ENCODE assay signal across 22 cellular contexts in genomic region chr6:5582758-5583157, GRCh38.
A peak's percentile ranks its signal among the peaks of the same experiment; 100 is the strongest.
DNase-seq lines count a peak whose midpoint lies in the region; ATAC-seq, FAIRE-seq and TF ChIP-seq lines count a peak whose summit lies in the region.
"Had no signal": no experiment of that assay in that cellular context is flagged by ENCODE, and none has a peak within 500 bp of the region (broad histone marks: within the 10 kb centered on the region; RNA-seq: fewer than 3 reads in every experiment).

No MANE protein-coding gene starts in this region.

- no peak for TF ChIP-seq RAD21 in K562 (CRISPR knock-in tag; conservative IDR thresholded peaks at IDR 0.05 in 1 of 2, IDR thresholded peaks at IDR 0.05 in 1 of 2)

- DNase-seq in DMS53 (lab: John Stamatoyannopoulos, UW), result peak; percentile 9
- DNase-seq in DMS53 treated with DMSO at 0.1 percent for 48 hours (lab: John Stamatoyannopoulos, UW; ENCODE audit: unreplicated experiment), result no peak
- DNase-seq in M059J (ENCODE audit: low read depth), result peak; percentile 22
- no peak for DNase-seq in K562 (ENCODE audit: extremely low read depth in 1 of 4, low spot score in 3 of 4)
- peak; percentile 15 for DNase-seq in mesendoderm
- no peak for DNase-seq in HT-29 (ENCODE audit: low spot score)
- DNase-seq in frontal cortex (ENCODE audit: low spot score in 2 of 2), result no peak
- no peak for DNase-seq in Calu3
- DNase-seq: 8988T; activated CD4-positive, CD25-positive, alpha-beta regulatory T cell; activated naive CD8-positive, alpha-beta T cell treated with anti-CD3 and anti-CD28 coated beads, Interleukin-2, amount 50 U/mL, for 24 hours; CD4-positive, alpha-beta T cell; effector CD8-positive, alpha-beta T cell; NCI-H1105 treated with DMSO at 0.1 percent for 48 hours; NCI-H345; SHP77 treated with DMSO at 0.1 percent for 48 hours; stimulated activated naive CD8-positive, alpha-beta T cell treated with anti-CD3 and anti-CD28 coated beads, Interleukin-15, Interleukin-2, amounts not matched to agents 100 U/mL and 50 U/mL, for 24 hours; T-helper 2 cell; upper lobe of right lung had no signal

- H3K79me1 ChIP-seq in mesendoderm (ENCODE audit: low read length), result no peaks in the 10 kb centered on the region

- H3K4me1 ChIP-seq in K562 (replicated peaks in 1 of 2; ENCODE audit: control insufficient read depth in 2 of 2, insufficient read depth in 2 of 2, low read length in 2 of 2) (no peaks in the 10 kb centered on the region), mesendoderm (ENCODE audit: control insufficient read depth, low read depth, low read length) (no peaks in the 10 kb centered on the region)
- H3K4me1 ChIP-seq: upper lobe of right lung had no signal

- peak; percentile 58 for FAIRE-seq in K562 (lab: Jason Lieb, UNC)
- no peak for FAIRE-seq in frontal cortex (lab: Jason Lieb, UNC)

- H2BK5ac ChIP-seq in mesendoderm (ENCODE audit: low read length), result no peak overlapping the region

- H3K27ac ChIP-seq in K562 (ENCODE audit: extremely low read depth, low read depth, low read length), result no peak overlapping the region
- no peak overlapping the region for H3K27ac ChIP-seq in mesendoderm (ENCODE audit: low read depth, low read length)
- H3K27ac ChIP-seq: upper lobe of right lung had no signal

- TF ChIP-seq POLR2A in K562 (conservative IDR thresholded peaks at IDR 0.05), result no peak

- H3K36me3 ChIP-seq in K562 (ENCODE audit: control insufficient read depth, insufficient read depth, low read length) (no peaks in the 10 kb centered on the region), mesendoderm (ENCODE audit: control insufficient read depth, insufficient read depth, low read length) (no peaks in the 10 kb centered on the region)
- H3K36me3 ChIP-seq: upper lobe of right lung had no signal

- no peak overlapping the region for H3K4ac ChIP-seq in mesendoderm (ENCODE audit: low read depth, low read length)

- H3K4me3 ChIP-seq in K562 (no peak overlapping the region), mesendoderm (ENCODE audit: low read length) (no peak overlapping the region)
- H3K4me3 ChIP-seq: upper lobe of right lung had no signal

- no peak overlapping the region for H3K4me3 Mint-ChIP-seq in Calu3 (ENCODE audit: low read depth, unreplicated experiment)
- H3K4me3 Mint-ChIP-seq: activated naive CD8-positive, alpha-beta T cell treated with anti-CD3 and anti-CD28 coated beads, Interleukin-2, amount 50 U/mL, for 24 hours; activated T-helper 1 cell treated with anti-CD3 and anti-CD28 coated beads, Interleukin-12 subunit alpha, Interleukin-12 subunit beta, Interleukin-2, Interleukin-4 antibody, amounts not matched to agents 30 ng/mL and 10 ng/mL and 1 ng/mL, durations not matched to agents 14 hours and 24 hours and 36 hours; CD4-positive, alpha-beta T cell; IgD-negative memory B cell; mesothelial cell of epicardium had no signal

- intact Hi-C loops in K562 (cut with micrococcal nuclease) (no loop called here), Calu3 (cut with micrococcal nuclease; ENCODE audit: unreplicated experiment) (no loop called here)

- H3K23ac ChIP-seq in mesendoderm (ENCODE audit: low read length), result no peak overlapping the region

- H2AFZ ChIP-seq in K562 (ENCODE audit: low read depth, low read length), result no peak overlapping the region

- no peak overlapping the region for H3K27ac Mint-ChIP-seq in Calu3 (ENCODE audit: unreplicated experiment)
- H3K27ac Mint-ChIP-seq: activated naive CD8-positive, alpha-beta T cell treated with anti-CD3 and anti-CD28 coated beads, Interleukin-2, amount 50 U/mL, for 24 hours; activated T-helper 1 cell treated with anti-CD3 and anti-CD28 coated beads, Interleukin-12 subunit alpha, Interleukin-12 subunit beta, Interleukin-2, Interleukin-4 antibody, amounts not matched to agents 30 ng/mL and 10 ng/mL and 1 ng/mL, durations not matched to agents 14 hours and 24 hours and 36 hours; CD4-positive, alpha-beta T cell; IgD-negative memory B cell; mesothelial cell of epicardium had no signal

- no peaks in the 10 kb centered on the region for H3K36me3 Mint-ChIP-seq in Calu3 (ENCODE audit: insufficient read depth, unreplicated experiment)

- no peaks in the 10 kb centered on the region for H3K27me3 ChIP-seq in K562 (ENCODE audit: control insufficient read depth in 2 of 2, insufficient read depth in 2 of 2, low read length in 2 of 2)
- H3K27me3 ChIP-seq in mesendoderm (ENCODE audit: insufficient read depth, low read length, poor library complexity), result no peaks in the 10 kb centered on the region
- H3K27me3 ChIP-seq: upper lobe of right lung had no signal

- H3K4me2 ChIP-seq in K562 (ENCODE audit: insufficient read depth, low read length) (no peak overlapping the region), mesendoderm (ENCODE audit: low read length) (no peak overlapping the region)

- H3K18ac ChIP-seq in mesendoderm (ENCODE audit: low read length), result no peak overlapping the region

- no peak overlapping the region for H3K56ac ChIP-seq in mesendoderm (ENCODE audit: low read length)

- no peaks in the 10 kb centered on the region for H3K9me1 ChIP-seq in K562 (ENCODE audit: control insufficient read depth, insufficient read depth, low read length)

- H3K9me3 Mint-ChIP-seq in Calu3 (ENCODE audit: low read depth, unreplicated experiment), result no peaks in the 10 kb centered on the region

- TF ChIP-seq EP300 in K562 (IDR thresholded peaks at IDR 0.05; ENCODE audit: low read length), result no peak

- H4K20me1 ChIP-seq in K562 (replicated peaks; ENCODE audit: control insufficient read depth, insufficient read depth, low read length), result no peaks in the 10 kb centered on the region

- CTCF ChIA-PET in K562 (lab: Yijun Ruan, JAX; ENCODE audit: low intra/inter-chr PET ratio) (no interaction called here), Calu3 (lab: Charles Lee) (no interaction called here)

- 0 out of 3 replicates have a peak, but pooled peaks have one; percentile 25 for ATAC-seq in K562
- ATAC-seq: activated naive CD8-positive, alpha-beta T cell treated with anti-CD3 and anti-CD28 coated beads, Interleukin-2, amount 50 U/mL, for 24 hours; stimulated activated naive CD8-positive, alpha-beta T cell treated with anti-CD3 and anti-CD28 coated beads, Interleukin-15, Interleukin-2, amounts not matched to agents 100 U/mL and 50 U/mL, for 24 hours; upper lobe of right lung had no signal

- H3K9ac ChIP-seq in K562 (ENCODE audit: insufficient read depth in 1 of 2, low read depth in 2 of 2, low read length in 2 of 2) (no peak overlapping the region), mesendoderm (ENCODE audit: low read length) (no peak overlapping the region)

- no peak overlapping the region for H4K8ac ChIP-seq in mesendoderm (ENCODE audit: low read depth, low read length)

- no peak overlapping the region for H2BK15ac ChIP-seq in mesendoderm (replicated peaks; ENCODE audit: low read depth)

- H2AK5ac ChIP-seq in mesendoderm (ENCODE audit: low read length), result no peak overlapping the region

- H4K5ac ChIP-seq in mesendoderm (ENCODE audit: low read length), result no peak overlapping the region

- in situ Hi-C loops in K562 (cut with MboI), result no loop called here

- no peaks in the 10 kb centered on the region; the same call in 1 of the 2 replicates for H3K9me3 ChIP-seq in K562 (replicated peaks; ENCODE audit: control insufficient read depth, insufficient read depth, low read depth, low read length)

- BruUV-seq in K562 (replicated peaks; lab: Mats Ljungman, UMichigan) (no TSS peak), Calu3 (replicated peaks; lab: Mats Ljungman, UMichigan) (no TSS peak)

- TF ChIP-seq CTCF in K562 (IDR thresholded peaks at IDR 0.05 in 2 of 3, conservative IDR thresholded peaks at IDR 0.05 in 1 of 3; ENCODE audit: insufficient read depth in 2 of 3, low read depth in 1 of 3, low read length in 3 of 3), result peak in 1 of 3 experiments; percentile 13; a peak in 1 of 6 replicates
- TF ChIP-seq CTCF in Calu3 (IDR thresholded peaks at IDR 0.05; ENCODE audit: unreplicated experiment), result no peak

- H3K27me3 Mint-ChIP-seq in Calu3 (ENCODE audit: unreplicated experiment), result no peaks in the 10 kb centered on the region
- H3K27me3 Mint-ChIP-seq: activated naive CD8-positive, alpha-beta T cell treated with anti-CD3 and anti-CD28 coated beads, Interleukin-2, amount 50 U/mL, for 24 hours; CD4-positive, alpha-beta T cell; IgD-negative memory B cell had no signal

- POLR2A ChIA-PET in K562 (lab: Yijun Ruan, JAX), result no interaction called here

- no peaks in the 10 kb centered on the region for H3K4me1 Mint-ChIP-seq in Calu3 (ENCODE audit: low read depth, unreplicated experiment)

- no peaks in the 10 kb centered on the region for H3K79me2 ChIP-seq in K562 (ENCODE audit: control insufficient read depth, insufficient read depth, low read length)
- H3K79me2 ChIP-seq in mesendoderm (ENCODE audit: control insufficient read depth, insufficient read depth, low read length), result no peaks in the 10 kb centered on the region

- no peak overlapping the region for H2BK120ac ChIP-seq in mesendoderm (ENCODE audit: low read depth, low read length)

TF ChIP-seq in K562, 482 proteins besides CTCF, POLR2A, EP300 and RAD21 (continues in another document):
- TF ChIP-seq SREBF2 (CRISPR knock-in tag; IDR thresholded peaks at IDR 0.05), result no peak
- no peak for TF ChIP-seq E2F4 (CRISPR knock-in tag; IDR thresholded peaks at IDR 0.05; ENCODE audit: low read depth)

Comparison
In these comparisons a context has a peak if more than half of its experiments do, and no peak if none do; other contexts are left out.
1. DNase-seq: peak in DMS53 (single experiment), M059J (single experiment) and mesendoderm (single experiment); none in DMS53 treated with DMSO at 0.1 percent for 48 hours (single experiment), K562 (0 of 4), HT-29 (single experiment), frontal cortex (0 of 2) and Calu3 (single experiment).